In genomic region chr6:46983007-46983411, GRCh38 we compare ENCODE assay signal across 13 cellular contexts. TPM values are rescaled to one million over a fixed set of nuclear protein-coding genes. Genes with fewer than 3 reads are reported as not detected.
DNase-seq lines count a peak whose midpoint lies in the region; ATAC-seq and TF ChIP-seq lines count a peak whose summit lies in the region.
"Had no signal": no experiment of that assay in that cellular context is flagged by ENCODE, and none has a peak within 500 bp of the region (broad histone marks: within the 10 kb centered on the region; RNA-seq: fewer than 3 reads in every experiment).

No MANE protein-coding gene starts in this region.

- no peak overlapping the region for H3K14ac ChIP-seq in H9 (ENCODE audit: insufficient read depth, low read length)

- H3K36me3 Mint-ChIP-seq in H9 (ENCODE audit: insufficient read depth in 1 of 3, low read depth in 3 of 3), result no peaks in the 10 kb centered on the region

- no peak overlapping the region for H3K23ac ChIP-seq in H9 (ENCODE audit: insufficient read length, low read depth, low read length)

- no peaks in the 10 kb centered on the region for H3K9me3 Mint-ChIP-seq in H9
- H3K9me3 Mint-ChIP-seq: stimulated activated naive CD8-positive, alpha-beta T cell treated with anti-CD3 and anti-CD28 coated beads, Interleukin-15, Interleukin-2, amounts not matched to agents 100 ng/mL and 50 ng/mL, for 24 hours had no signal

- no peak overlapping the region for H2AFZ ChIP-seq in H9 (ENCODE audit: low read length)

- DNase-seq in AG04449 (ENCODE audit: low read depth, low spot score) (peak; percentile 14), H9 (peak; percentile 36), WERI-Rb-1 (no peak), left kidney (ENCODE audit: low read depth, low spot score) (peak; percentile 65), retina (no peak), SKM-1 (lab: John Stamatoyannopoulos, UW; ENCODE audit: unreplicated experiment) (no peak)
- DNase-seq in activated CD4-positive, alpha-beta T cell treated with anti-CD3 and anti-CD28 coated beads, Interleukin-2, amount 50 U/mL, for 48 hours, result no peak
- DNase-seq: MM.1S, RPMI8226 had no signal

- TF ChIP-seq CTCF in AG04449 (IDR thresholded peaks at IDR 0.05; ENCODE audit: insufficient read depth, low read length, missing control alignments) (no peak), H9 (conservative IDR thresholded peaks at IDR 0.05) (peak; percentile 36; the same call in 2 of the 3 replicates), WERI-Rb-1 (IDR thresholded peaks at IDR 0.05; ENCODE audit: low read depth, low read length) (peak; percentile 18; the same call in 1 of the 2 replicates)

- no peak overlapping the region for H3K18ac ChIP-seq in H9 (ENCODE audit: insufficient read length, low read depth, low read length)

- H3K79me2 ChIP-seq in H9 (ENCODE audit: insufficient read depth, low read length), result no peaks in the 10 kb centered on the region

- H3K27me3 ChIP-seq in H9 (ENCODE audit: insufficient read depth, low read length), result no peaks in the 10 kb centered on the region
- H3K27me3 ChIP-seq in WERI-Rb-1 (ENCODE audit: insufficient read depth, low read depth, severe bottlenecking), result no peaks in the 10 kb centered on the region
- H3K27me3 ChIP-seq: BLaER1 had no signal

- H2BK120ac ChIP-seq in H9 (ENCODE audit: low read depth, low read length, poor library complexity, severe bottlenecking), result no peak overlapping the region

- no peak overlapping the region for H3K4me3 Mint-ChIP-seq in H9
- H3K4me3 Mint-ChIP-seq: stimulated activated naive CD8-positive, alpha-beta T cell treated with anti-CD3 and anti-CD28 coated beads, Interleukin-15, Interleukin-2, amounts not matched to agents 100 ng/mL and 50 ng/mL, for 24 hours had no signal

- peaks cover 0 to 4% of the 10 kb centered on the region in 2 experiments; a peak in 1 of 4 replicates for H3K4me1 Mint-ChIP-seq in H9

- no peak overlapping the region for H2BK15ac ChIP-seq in H9 (ENCODE audit: low read depth, low read length)

- H2BK20ac ChIP-seq in H9 (ENCODE audit: low read depth, low read length, poor library complexity, severe bottlenecking), result no peak overlapping the region

- H4K8ac ChIP-seq in H9 (replicated peaks; ENCODE audit: insufficient read length, low read depth, low read length), result no peak overlapping the region

- H3K27ac Mint-ChIP-seq in H9, result no peak overlapping the region
- H3K27ac Mint-ChIP-seq: stimulated activated naive CD8-positive, alpha-beta T cell treated with anti-CD3 and anti-CD28 coated beads, Interleukin-15, Interleukin-2, amounts not matched to agents 100 ng/mL and 50 ng/mL, for 24 hours had no signal

- H3K27ac ChIP-seq in H9 (ENCODE audit: insufficient read length, low read depth, low read length) (no peak overlapping the region), WERI-Rb-1 (no peak overlapping the region)
- H3K27ac ChIP-seq: BLaER1 had no signal

- no peak overlapping the region for H3K9ac ChIP-seq in H9 (ENCODE audit: extremely low read depth, insufficient read length, low read length)
- H3K9ac ChIP-seq: BLaER1 had no signal

- peaks cover 1% of the 10 kb centered on the region; the same call in 1 of the 2 replicates for H3K27me3 Mint-ChIP-seq in H9 (ENCODE audit: low read depth)
- H3K27me3 Mint-ChIP-seq: stimulated activated naive CD8-positive, alpha-beta T cell treated with anti-CD3 and anti-CD28 coated beads, Interleukin-15, Interleukin-2, amounts not matched to agents 100 ng/mL and 50 ng/mL, for 24 hours had no signal

- CTCF ChIA-PET in AG04449 (lab: Yijun Ruan, JAX), result interaction anchor here (1.2 kb wide), 1 partner anchor 64 kb away, joined by 3 read pairs; no protein-coding TSS in a partner anchor

- no peaks in the 10 kb centered on the region for H3K36me3 ChIP-seq in WERI-Rb-1
- H3K36me3 ChIP-seq: BLaER1 had no signal

- no peaks in the 10 kb centered on the region for H3K23me2 ChIP-seq in H9 (ENCODE audit: insufficient read length, low read depth, low read length, poor library complexity, severe bottlenecking)

- H3K9me3 ChIP-seq in H9 (ENCODE audit: control insufficient read depth, low read depth, low read length), result no peaks in the 10 kb centered on the region
- no peaks in the 10 kb centered on the region for H3K9me3 ChIP-seq in WERI-Rb-1 (ENCODE audit: severe bottlenecking)
- H3K9me3 ChIP-seq: BLaER1 had no signal

- H4K91ac ChIP-seq in H9 (ENCODE audit: insufficient read length, low read depth, low read length), result no peak overlapping the region

- no peaks in the 10 kb centered on the region for H4K20me1 ChIP-seq in H9 (ENCODE audit: control insufficient read depth, insufficient read depth, insufficient read length)
- H4K20me1 ChIP-seq: BLaER1 had no signal

- no peak overlapping the region for H3K56ac ChIP-seq in H9 (ENCODE audit: insufficient read length, low read depth, low read length)

- no peak overlapping the region for H2BK5ac ChIP-seq in H9 (ENCODE audit: insufficient read length, low read length)

- H2AK5ac ChIP-seq in H9 (ENCODE audit: insufficient read length, low read length), result no peak overlapping the region

- no peaks in the 10 kb centered on the region; the same call in 1 of the 2 replicates for H3K4me1 ChIP-seq in H9 (ENCODE audit: insufficient read depth, low read length)
- H3K4me1 ChIP-seq: BLaER1 had no signal

- H4K5ac ChIP-seq in H9 (ENCODE audit: insufficient read length, low read depth, low read length), result no peak overlapping the region

- no peak overlapping the region for H3K4ac ChIP-seq in H9 (ENCODE audit: low read depth, low read length)

- H3K4me2 ChIP-seq in H9 (ENCODE audit: insufficient read depth, insufficient read length, low read length), result no peak overlapping the region
- H3K4me2 ChIP-seq: BLaER1 had no signal

- POLR2A ChIA-PET in AG04449 (lab: Yijun Ruan, JAX), result no interaction called here

- H3K79me1 ChIP-seq in H9 (ENCODE audit: insufficient read depth, low read depth, low read length, poor library complexity, severe bottlenecking), result no peaks in the 10 kb centered on the region

- H3K4me3 ChIP-seq in AG04449 (ENCODE audit: low read depth, low read length) (no peak overlapping the region), WERI-Rb-1 (ENCODE audit: low read depth, low read length) (no peak overlapping the region)
- H3K4me3 ChIP-seq: BLaER1 had no signal

- no peak for ATAC-seq in GM21529 (IDR thresholded peaks at IDR 0.05; ENCODE audit: unreplicated experiment)

- no peak overlapping the region for H2BK12ac ChIP-seq in H9 (ENCODE audit: insufficient read length, low read depth, low read length)

- H3T11ph ChIP-seq in H9 (ENCODE audit: low read length), result no peak overlapping the region

RNA-seq across cellular contexts. Expression of gene ADGRF1, which starts 59.1 kb away (rescaled TPM):
- total RNA-seq in H9 (2021), result not detected in 2 replicates
- total RNA-seq: fibroblast of lung had no signal

Comparison
In these comparisons a context has a peak if more than half of its experiments do, and no peak if none do; other contexts are left out.
1. DNase-seq: peak in AG04449 (single experiment), H9 (single experiment) and left kidney (single experiment); none in WERI-Rb-1 (single experiment), retina (single experiment), SKM-1 (single experiment) and activated CD4-positive, alpha-beta T cell treated with anti-CD3 and anti-CD28 coated beads, Interleukin-2, amount 50 U/mL, for 48 hours (0 of 2).